Comparison of ENCODE assay signal across 9 cellular contexts in the genomic region with DNA sequence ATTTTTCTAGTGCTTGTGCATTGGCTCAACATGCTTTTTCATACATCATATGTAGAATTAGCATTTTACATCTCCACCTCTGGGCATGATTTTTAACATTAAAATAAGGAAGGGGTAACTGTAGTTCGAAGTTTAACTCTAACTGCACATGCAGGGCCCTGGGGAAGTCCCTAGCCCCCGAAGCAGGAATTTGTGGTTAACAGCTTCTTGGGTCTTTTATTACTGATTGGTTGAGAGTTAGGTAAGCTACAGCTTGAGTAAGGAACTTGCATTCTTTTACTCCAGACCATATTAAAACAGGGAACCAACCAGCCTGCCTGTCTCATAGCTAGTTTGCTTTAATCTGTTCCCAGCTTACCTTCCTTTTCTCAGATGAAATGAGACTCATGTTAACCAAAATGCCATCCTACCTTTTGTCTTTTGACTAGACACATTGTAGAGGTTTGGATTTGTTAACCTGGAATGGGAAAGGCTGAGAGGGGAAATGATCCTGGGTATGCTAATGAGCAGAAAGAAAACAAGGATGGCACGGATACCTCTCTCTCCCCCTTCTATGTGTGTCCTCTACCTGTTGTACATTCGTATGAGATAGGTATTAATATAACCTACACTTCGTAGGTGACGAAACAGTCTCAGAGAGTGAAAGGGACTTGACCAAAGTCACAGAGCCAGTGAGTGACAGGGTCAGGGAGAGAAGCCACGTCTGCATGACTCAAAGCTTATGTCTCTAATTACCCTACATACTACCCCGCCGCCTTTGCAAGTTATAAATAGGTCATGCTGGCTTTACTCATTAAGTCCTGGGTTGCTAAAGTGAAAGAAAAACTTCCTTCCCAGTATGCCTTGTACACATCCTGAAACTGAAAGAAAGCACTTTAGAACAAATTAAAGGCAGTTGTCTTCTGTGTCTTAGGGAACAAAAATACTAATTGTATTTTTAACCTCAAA.
DNase-seq lines count a peak whose midpoint lies in the region; ATAC-seq lines count a peak whose summit lies in the region.
"Had no signal": no experiment of that assay in that cellular context is flagged by ENCODE, and none has a peak within 500 bp of the region (broad histone marks: within the 10 kb centered on the region; RNA-seq: fewer than 3 reads in every experiment).

No MANE protein-coding gene starts in this region.

- no peaks in the 10 kb centered on the region; a peak in 1 of 22 replicates for H4K20me1 ChIP-seq in BLaER1 treated with 17β-estradiol and CSF1 and Interleukin-3, amounts not matched to agents 10 nM and 100 nM

- H3K36me3 ChIP-seq in BLaER1 treated with 17β-estradiol and CSF1 and Interleukin-3, amounts not matched to agents 10 nM and 100 nM: no peaks in the 10 kb centered on the region; a peak in 1 of 22 replicates
- H3K36me3 ChIP-seq in mesendoderm (ENCODE audit: control insufficient read depth, insufficient read depth, low read length): no peaks in the 10 kb centered on the region

- H3K23ac ChIP-seq in mesendoderm (ENCODE audit: low read length): no peak overlapping the region

- H3K9me3 ChIP-seq in BLaER1 treated with 17β-estradiol and CSF1 and Interleukin-3, amounts not matched to agents 10 nM and 100 nM (replicated peaks in 1 of 11): peaks cover 15 to 50% (median 39%) of the 10 kb centered on the region in 11 experiments
- H3K9me3 ChIP-seq: body of pancreas had no signal

- peak overlapping the region; percentile 62 to 82 (median 75); a peak in 21 of 22 replicates for H3K9ac ChIP-seq in BLaER1 treated with 17β-estradiol and CSF1 and Interleukin-3, amounts not matched to agents 10 nM and 100 nM
- H3K9ac ChIP-seq in mesendoderm (ENCODE audit: low read length): no peak overlapping the region

- peak overlapping the region; percentile 69 for H3K4me3 Mint-ChIP-seq in activated CD4-positive, alpha-beta T cell treated with anti-CD3 and anti-CD28 coated beads, Interleukin-2, amount 10 ng/mL, durations not matched to agents 7 days and 5 days

- peak; percentile 47 for DNase-seq in activated CD4-positive, alpha-beta T cell treated with anti-CD3 and anti-CD28 coated beads, Interleukin-2, amount 10 ng/mL, durations not matched to agents 7 days and 5 days
- peak; percentile 35 for DNase-seq in mesendoderm
- no peak for DNase-seq in posterior vena cava (ENCODE audit: low spot score)
- DNase-seq in putamen (ENCODE audit: low spot score): no peak
- no peak for DNase-seq in GM19240 (ENCODE audit: insufficient read length, low spot score)

- no peaks in the 10 kb centered on the region for H3K79me2 ChIP-seq in mesendoderm (ENCODE audit: control insufficient read depth, insufficient read depth, low read length)

- no peak overlapping the region for H2BK15ac ChIP-seq in mesendoderm (replicated peaks; ENCODE audit: low read depth)

- peaks cover 25 to 41% (median 33%) of the 10 kb centered on the region in 10 experiments for H3K4me1 ChIP-seq in BLaER1 treated with 17β-estradiol and CSF1 and Interleukin-3, amounts not matched to agents 10 nM and 100 nM
- no peaks in the 10 kb centered on the region for H3K4me1 ChIP-seq in mesendoderm (ENCODE audit: control insufficient read depth, low read depth, low read length)
- H3K4me1 ChIP-seq: body of pancreas had no signal

- no peak overlapping the region for H4K8ac ChIP-seq in mesendoderm (ENCODE audit: low read depth, low read length)

- no peak overlapping the region for H3K4ac ChIP-seq in mesendoderm (ENCODE audit: low read depth, low read length)

- H3K56ac ChIP-seq in mesendoderm (ENCODE audit: low read length): no peak overlapping the region

- peak overlapping the region; percentile 75 to 97 (median 89) for H3K4me2 ChIP-seq in BLaER1 treated with 17β-estradiol and CSF1 and Interleukin-3, amounts not matched to agents 10 nM and 100 nM
- no peak overlapping the region for H3K4me2 ChIP-seq in mesendoderm (ENCODE audit: low read length)

- no peaks in the 10 kb centered on the region for H3K27me3 ChIP-seq in BLaER1 treated with 17β-estradiol and CSF1 and Interleukin-3, amounts not matched to agents 10 nM and 100 nM
- H3K27me3 ChIP-seq in mesendoderm (ENCODE audit: insufficient read depth, low read length, poor library complexity): no peaks in the 10 kb centered on the region
- H3K27me3 ChIP-seq: body of pancreas had no signal

- WGBS in mesendoderm (ENCODE audit: extremely low coverage, insufficient coverage, low lambda C conversion rate): no CpG with 5 or more reads among the region's 9 CpGs

- H2AK5ac ChIP-seq in mesendoderm (ENCODE audit: low read length): no peak overlapping the region

- H2BK5ac ChIP-seq in mesendoderm (ENCODE audit: low read length): no peak overlapping the region

- peaks cover 30% of the 10 kb centered on the region for H3K4me1 Mint-ChIP-seq in activated CD4-positive, alpha-beta T cell treated with anti-CD3 and anti-CD28 coated beads, Interleukin-2, amount 10 ng/mL, durations not matched to agents 7 days and 5 days

- H4K5ac ChIP-seq in mesendoderm (ENCODE audit: low read length): no peak overlapping the region

- ATAC-seq in GM19468 (IDR thresholded peaks at IDR 0.05; ENCODE audit: extremely low read depth, unreplicated experiment): peak; percentile 96
- ATAC-seq in HG03565 (IDR thresholded peaks at IDR 0.05; ENCODE audit: unreplicated experiment): peak; percentile 93
- ATAC-seq: body of pancreas had no signal

- H3K36me3 Mint-ChIP-seq in activated CD4-positive, alpha-beta T cell treated with anti-CD3 and anti-CD28 coated beads, Interleukin-2, amount 10 ng/mL, durations not matched to agents 7 days and 5 days (ENCODE audit: low read depth): peaks cover 6% of the 10 kb centered on the region

- no peaks in the 10 kb centered on the region for H3K27me3 Mint-ChIP-seq in activated CD4-positive, alpha-beta T cell treated with anti-CD3 and anti-CD28 coated beads, Interleukin-2, amount 10 ng/mL, durations not matched to agents 7 days and 5 days

- H3K79me1 ChIP-seq in mesendoderm (ENCODE audit: low read length): no peaks in the 10 kb centered on the region

- H3K18ac ChIP-seq in mesendoderm (ENCODE audit: low read length): no peak overlapping the region

- POLR2A ChIA-PET in activated CD4-positive, alpha-beta T cell treated with anti-CD3 and anti-CD28 coated beads, Interleukin-2, amount 10 ng/mL, durations not matched to agents 7 days and 5 days (lab: Charles Lee): no interaction called here

- no peak overlapping the region for H2BK120ac ChIP-seq in mesendoderm (ENCODE audit: low read depth, low read length)

- CTCF ChIA-PET in activated CD4-positive, alpha-beta T cell treated with anti-CD3 and anti-CD28 coated beads, Interleukin-2, amount 10 ng/mL, durations not matched to agents 7 days and 5 days (lab: Charles Lee): no interaction called here

- H3K27ac ChIP-seq in BLaER1 treated with 17β-estradiol and CSF1 and Interleukin-3, amounts not matched to agents 10 nM and 100 nM: peak overlapping the region; percentile 49 to 92 (median 86); a peak in 21 of 22 replicates
- H3K27ac ChIP-seq in mesendoderm (ENCODE audit: low read depth, low read length): no peak overlapping the region
- H3K27ac ChIP-seq: body of pancreas had no signal

- H3K9me3 Mint-ChIP-seq in activated CD4-positive, alpha-beta T cell treated with anti-CD3 and anti-CD28 coated beads, Interleukin-2, amount 10 ng/mL, durations not matched to agents 7 days and 5 days: peaks cover 12% of the 10 kb centered on the region

- intact Hi-C loops in posterior vena cava (cut with DNase I): no loop called here

- peak overlapping the region; percentile 95 for H3K27ac Mint-ChIP-seq in activated CD4-positive, alpha-beta T cell treated with anti-CD3 and anti-CD28 coated beads, Interleukin-2, amount 10 ng/mL, durations not matched to agents 7 days and 5 days

- peak overlapping the region; percentile 39 to 65 (median 50) for H3K4me3 ChIP-seq in BLaER1 treated with 17β-estradiol and CSF1 and Interleukin-3, amounts not matched to agents 10 nM and 100 nM
- no peak overlapping the region for H3K4me3 ChIP-seq in mesendoderm (ENCODE audit: low read length)
- H3K4me3 ChIP-seq: body of pancreas had no signal

Comparison
In these comparisons a context has a peak if more than half of its experiments do, and no peak if none do; other contexts are left out.
1. DNase-seq: peak in activated CD4-positive, alpha-beta T cell treated with anti-CD3 and anti-CD28 coated beads, Interleukin-2, amount 10 ng/mL, durations not matched to agents 7 days and 5 days (single experiment) and mesendoderm (single experiment); none in posterior vena cava (single experiment), putamen (single experiment) and GM19240 (single experiment).